ENCODE assay signal across 16 cellular contexts in genomic region chr12:118148287-118148686, GRCh38. TPM values are rescaled to one million over a fixed set of nuclear protein-coding genes. Genes with fewer than 3 reads are reported as not detected.
A peak's percentile ranks its signal among the peaks of the same experiment; 100 is the strongest.
DNase-seq lines count a peak whose midpoint lies in the region; ATAC-seq and TF ChIP-seq lines count a peak whose summit lies in the region.
"Had no signal": no experiment of that assay in that cellular context is flagged by ENCODE, and none has a peak within 500 bp of the region (broad histone marks: within the 10 kb centered on the region; RNA-seq: fewer than 3 reads in every experiment).

No MANE protein-coding gene starts in this region.

- H3K9me3 Mint-ChIP-seq in CD4-positive, alpha-beta T cell: no peaks in the 10 kb centered on the region
- H3K9me3 Mint-ChIP-seq in GM23338: no peaks in the 10 kb centered on the region
- H3K9me3 Mint-ChIP-seq: CD8-positive, alpha-beta memory T cell had no signal

- H4K20me1 ChIP-seq in GM23338 (replicated peaks; ENCODE audit: insufficient read depth): peaks cover 16% of the 10 kb centered on the region; the same call in 1 of the 2 replicates

- H3K4me3 Mint-ChIP-seq in CD4-positive, alpha-beta T cell: no peak overlapping the region
- H3K4me3 Mint-ChIP-seq in GM23338: no peak overlapping the region
- H3K4me3 Mint-ChIP-seq: CD8-positive, alpha-beta memory T cell had no signal

- peaks cover 27% of the 10 kb centered on the region; the same call in 1 of the 2 replicates for H3F3A ChIP-seq in GM23338 (replicated peaks; ENCODE audit: low read depth)

- H3K9me2 ChIP-seq in GM23338 (ENCODE audit: insufficient read depth): no peaks in the 10 kb centered on the region

- TF ChIP-seq POLR2A in breast epithelium (IDR thresholded peaks at IDR 0.05): no peak

- peak overlapping the region; percentile 14 for H3K27ac Mint-ChIP-seq in CD4-positive, alpha-beta T cell
- no peak overlapping the region for H3K27ac Mint-ChIP-seq in GM23338

- no peak for DNase-seq in CD4-positive, alpha-beta T cell
- no peak for DNase-seq in GM23338 (ENCODE audit: low spot score)
- DNase-seq in cardiac muscle cell (ENCODE audit: low read depth in 1 of 2, low spot score in 1 of 2): no peak
- DNase-seq in mesenteric fat pad (ENCODE audit: low spot score): peak; percentile 39
- DNase-seq in DMS79 treated with DMSO at 0.1 percent for 48 hours (lab: John Stamatoyannopoulos, UW): no peak
- DNase-seq in breast epithelium (ENCODE audit: low spot score in 2 of 2): no peak
- DNase-seq: CD8-positive, alpha-beta memory T cell; GF-D8; NCI-H1048; NCI-H1436 treated with DMSO at 0.1 percent for 48 hours; NCI-H2081; NCI-H748 treated with DMSO at 0.1 percent for 48 hours; OCI-M1; RPMI8226 had no signal

- POLR2A ChIA-PET in CD4-positive, alpha-beta T cell (lab: Charles Lee): interaction anchor here (1.0 kb wide), 1 partner anchor 13 kb away, joined by 3 read pairs; the partner anchor contains the start of gene PEBP1

- intact Hi-C loops in CD4-positive, alpha-beta T cell (cut with DNase I, micrococcal nuclease): no loop called here
- intact Hi-C loops in breast epithelium (cut with DNase I; ENCODE audit: low total_unique reads): no loop called here

- H3K4me1 ChIP-seq in GM23338 (ENCODE audit: insufficient read depth) (no peaks in the 10 kb centered on the region; the same call in 1 of the 2 replicates), cardiac muscle cell (ENCODE audit: low read depth) (peaks cover 5% of the 10 kb centered on the region), breast epithelium (no peaks in the 10 kb centered on the region)
- H3K4me1 ChIP-seq: SJSA1 had no signal

- peaks cover 34% of the 10 kb centered on the region for H3K36me3 ChIP-seq in GM23338 (ENCODE audit: insufficient read depth)
- peaks cover 6% of the 10 kb centered on the region for H3K36me3 ChIP-seq in cardiac muscle cell
- no peaks in the 10 kb centered on the region for H3K36me3 ChIP-seq in breast epithelium

- H3K27ac ChIP-seq in CD4-positive, alpha-beta T cell (ENCODE audit: low read depth, low read length): no peak overlapping the region
- H3K27ac ChIP-seq in GM23338 (ENCODE audit: low read depth): peak overlapping the region; percentile 80; the same call in 1 of the 2 replicates
- peak overlapping the region; percentile 61 for H3K27ac ChIP-seq in cardiac muscle cell
- no peak overlapping the region for H3K27ac ChIP-seq in breast epithelium
- H3K27ac ChIP-seq: SJSA1 had no signal

- H3K36me3 Mint-ChIP-seq in CD4-positive, alpha-beta T cell (ENCODE audit: low read depth): peaks cover 88% of the 10 kb centered on the region
- H3K36me3 Mint-ChIP-seq in GM23338 (ENCODE audit: low read depth): peaks cover 50% of the 10 kb centered on the region

- no peak for TF ChIP-seq CTCF in CD4-positive, alpha-beta T cell (IDR thresholded peaks at IDR 0.05)
- no peak for TF ChIP-seq CTCF in GM23338 (conservative IDR thresholded peaks at IDR 0.05; ENCODE audit: low read depth in 2 of 2)
- no peak for TF ChIP-seq CTCF in cardiac muscle cell (IDR thresholded peaks at IDR 0.05; ENCODE audit: low read depth, low read length)
- no peak for TF ChIP-seq CTCF in breast epithelium (IDR thresholded peaks at IDR 0.05)

- H3K27me3 Mint-ChIP-seq in CD4-positive, alpha-beta T cell: no peaks in the 10 kb centered on the region
- H3K27me3 Mint-ChIP-seq in GM23338 (ENCODE audit: insufficient read depth, low read depth, poor library complexity): peaks cover 3% of the 10 kb centered on the region
- H3K27me3 Mint-ChIP-seq: CD8-positive, alpha-beta memory T cell had no signal

- no peak overlapping the region for H3K4me2 ChIP-seq in GM23338

- no peak overlapping the region for H3K4me3 ChIP-seq in GM23338
- H3K4me3 ChIP-seq in cardiac muscle cell: no peak overlapping the region
- H3K4me3 ChIP-seq in breast epithelium: no peak overlapping the region
- H3K4me3 ChIP-seq: SJSA1 had no signal

- H3K9me3 ChIP-seq in CD4-positive, alpha-beta T cell (ENCODE audit: control insufficient read depth, low read length): no peaks in the 10 kb centered on the region
- H3K9me3 ChIP-seq in cardiac muscle cell (ENCODE audit: low read depth) (no peaks in the 10 kb centered on the region), breast epithelium (no peaks in the 10 kb centered on the region)
- H3K9me3 ChIP-seq: SJSA1 had no signal

- CTCF ChIA-PET in CD4-positive, alpha-beta T cell (lab: Charles Lee): no interaction called here

- H3K27me3 ChIP-seq in CD4-positive, alpha-beta T cell (ENCODE audit: control insufficient read depth, insufficient read depth, low read length): no peaks in the 10 kb centered on the region
- H3K27me3 ChIP-seq in GM23338 (ENCODE audit: insufficient read depth): no peaks in the 10 kb centered on the region
- H3K27me3 ChIP-seq in cardiac muscle cell: no peaks in the 10 kb centered on the region
- H3K27me3 ChIP-seq in breast epithelium: no peaks in the 10 kb centered on the region
- H3K27me3 ChIP-seq: SJSA1 had no signal

- no peak for ATAC-seq in CD4-positive, alpha-beta T cell (ENCODE audit: poor library complexity)
- ATAC-seq in GM23338 (no peak), HG03439 (IDR thresholded peaks at IDR 0.05; ENCODE audit: unreplicated experiment) (no peak)

- peaks cover under 1% of the 10 kb centered on the region for H3K4me1 Mint-ChIP-seq in CD4-positive, alpha-beta T cell (ENCODE audit: low read depth)
- H3K4me1 Mint-ChIP-seq in GM23338: no peaks in the 10 kb centered on the region; the same call in 2 of the 3 replicates

- no peak overlapping the region for H2AFZ ChIP-seq in GM23338

- H3K79me2 ChIP-seq in GM23338 (replicated peaks; ENCODE audit: insufficient read depth): no peaks in the 10 kb centered on the region

TF ChIP-seq in GM23338, 12 proteins besides CTCF, POLR2A, EP300 and RAD21 (continues in another document):
- TF ChIP-seq NANOG (IDR thresholded peaks at IDR 0.05; ENCODE audit: borderline replicate concordance): no peak
- no peak for TF ChIP-seq STAT1 (IDR thresholded peaks at IDR 0.05; ENCODE audit: unreplicated experiment)

RNA-seq across cellular contexts. Expression of gene PEBP1, which starts 12.4 kb away (rescaled TPM):
- total RNA-seq in CD4-positive, alpha-beta T cell: 100 to 1,000 TPM; 116 to 119 TPM
- total RNA-seq in GM23338 (2014; rRNA removed; shearing (Covaris generic)): 442 and 453 TPM in 2 replicates
- polyA plus RNA-seq in GM23338 (2016; fragmentation: Nextera tagmentation; extraction: Ambion mirVana): 819 and 844 TPM in 2 replicates
- total RNA-seq in cardiac muscle cell: 404 and 408 TPM in 2 replicates
- 468 and 511 TPM in 2 replicates for polyA plus RNA-seq in cardiac muscle cell
- total RNA-seq in mesenteric fat pad: 216 TPM
- total RNA-seq in breast epithelium: 100 to 1,000 TPM; 373 to 507 (median 440) TPM

RNA-seq across cellular contexts. Expression of gene VSIG10, which starts 44.5 kb away (rescaled TPM):
- total RNA-seq in CD4-positive, alpha-beta T cell: 1 to 10 TPM; 2.2 TPM
- total RNA-seq in GM23338 (2014; rRNA removed; shearing (Covaris generic)): 87.5 and 98.5 TPM in 2 replicates
- polyA plus RNA-seq in GM23338 (2016; fragmentation: Nextera tagmentation; extraction: Ambion mirVana) (48.1 and 52.1 TPM in 2 replicates), cardiac muscle cell (6.7 and 7.2 TPM in 2 replicates)
- total RNA-seq in cardiac muscle cell (9.0 and 10.9 TPM in 2 replicates), mesenteric fat pad (22.4 TPM), breast epithelium (10 to 100 TPM; 30.2 to 39.3 (median 34.1) TPM)

Comparison
In these comparisons a context has a peak if more than half of its experiments do, and no peak if none do; other contexts are left out.
1. H3K27ac ChIP-seq: peak in GM23338 (single experiment) and cardiac muscle cell (single experiment); none in CD4-positive, alpha-beta T cell (single experiment) and breast epithelium (0 of 2).